Comparison of ENCODE assay signal across 25 cellular contexts in genomic region chr7:138388673-138389491, GRCh38.
A peak's percentile ranks its signal among the peaks of the same experiment; 100 is the strongest.
DNase-seq lines count a peak whose midpoint lies in the region; ATAC-seq and TF ChIP-seq lines count a peak whose summit lies in the region.
"Had no signal": no experiment of that assay in that cellular context is flagged by ENCODE, and none has a peak within 500 bp of the region (broad histone marks: within the 10 kb centered on the region; RNA-seq: fewer than 3 reads in every experiment).

No MANE protein-coding gene starts in this region.

- no peaks in the 10 kb centered on the region for H3K9me3 ChIP-seq in breast epithelium
- no peaks in the 10 kb centered on the region for H3K9me3 ChIP-seq in body of pancreas
- peaks cover 0 to 3% (median 0%) of the 10 kb centered on the region in 12 donors for H3K9me3 ChIP-seq in heart left ventricle
- H3K9me3 ChIP-seq: BE2C, Peyer's patch, prostate gland, upper lobe of right lung had no signal

- WGBS in body of pancreas, 2 donors, result 0 to 3% methylated on average over 1 of the region's 1 CpG
- 0 to 77% (median 51%) methylated on average over 1 of the region's 1 CpG for WGBS in heart left ventricle, 4 donors

- H3K27ac ChIP-seq in breast epithelium (no peak overlapping the region), body of pancreas (no peak overlapping the region), heart left ventricle (no peak overlapping the region)
- H3K27ac ChIP-seq: GM23248, Peyer's patch, prostate gland, upper lobe of right lung had no signal

- H3K4me3 Mint-ChIP-seq in MCF 10A (ENCODE audit: unreplicated experiment), result no peak overlapping the region
- no peak overlapping the region for H3K4me3 Mint-ChIP-seq in activated T-cell treated with anti-CD3 and anti-CD28 coated beads, Interleukin-2, amount 50 U/mL, for 24 hours
- H3K4me3 Mint-ChIP-seq in activated T-helper 2 cell treated with anti-CD3 and anti-CD28 coated beads, Interferon-gamma antibody, Interleukin-2, Interleukin-4, amounts not matched to agents 10 μg/mL and 5 μg/mL and 100 μg/mL, durations not matched to agents 14 hours and 24 hours and 36 hours (ENCODE audit: low read depth), result no peak overlapping the region
- H3K4me3 Mint-ChIP-seq: activated CD4-positive, alpha-beta T cell treated with anti-CD3 and anti-CD28 coated beads, Interleukin-2, amount 10 ng/mL, durations not matched to agents 24 days and 14 days; central memory CD8-positive, alpha-beta T cell had no signal

- no peaks in the 10 kb centered on the region for H3K36me3 ChIP-seq in breast epithelium
- no peaks in the 10 kb centered on the region for H3K36me3 ChIP-seq in body of pancreas (replicated peaks in 1 of 2; ENCODE audit: insufficient read depth in 1 of 2, low read depth in 2 of 2)
- H3K36me3 ChIP-seq in heart left ventricle, result no peaks in the 10 kb centered on the region
- H3K36me3 ChIP-seq: BE2C, Peyer's patch, prostate gland, upper lobe of right lung had no signal

- DNase-seq in MCF 10A (ENCODE audit: unreplicated experiment), result peak; percentile 53
- DNase-seq in breast epithelium (ENCODE audit: low spot score in 2 of 2), result no peak
- peak in 1 of 4 donors; percentile 36 for DNase-seq in body of pancreas
- no peak for DNase-seq in left lobe of liver (ENCODE audit: low spot score)
- DNase-seq in NCI-H187 (lab: John Stamatoyannopoulos, UW), result no peak
- DNase-seq in heart left ventricle, result no peak
- DNase-seq in activated T-cell treated with anti-CD3 and anti-CD28 coated beads, Interleukin-2, amount 50 U/mL, for 24 hours, result no peak
- DNase-seq in activated T-helper 2 cell treated with anti-CD3 and anti-CD28 coated beads, Interferon-gamma antibody, Interleukin-2, Interleukin-4, amounts not matched to agents 10 μg/mL and 5 μg/mL and 100 μg/mL, durations not matched to agents 14 hours and 24 hours and 36 hours (ENCODE audit: low spot score), result no peak
- DNase-seq: 8988T; activated CD4-positive, alpha-beta T cell treated with anti-CD3 and anti-CD28 coated beads, Interleukin-2, amount 10 ng/mL, durations not matched to agents 24 days and 14 days; activated CD8-positive, alpha-beta memory T cell treated with anti-CD3 and anti-CD28 coated beads, Interleukin-2, amount 50 U/mL, for 48 hours; amygdala; BE2C; COR-L47; effector memory CD4-positive, alpha-beta T cell; GM23248; NCI-H1417 treated with DMSO at 0.1 percent for 48 hours; NCI-H2171 treated with DMSO at 0.1 percent for 48 hours; NCI-H774; Peyer's patch; stimulated activated CD4-positive, alpha-beta T cell treated with anti-CD3 and anti-CD28 coated beads, Interleukin-4, amount 100 ng/mL, for 24 hours; upper lobe of right lung had no signal

- peak overlapping the region; percentile 44 for H3K27ac Mint-ChIP-seq in MCF 10A (ENCODE audit: low read depth, unreplicated experiment)
- no peak overlapping the region for H3K27ac Mint-ChIP-seq in activated T-cell treated with anti-CD3 and anti-CD28 coated beads, Interleukin-2, amount 50 U/mL, for 24 hours
- H3K27ac Mint-ChIP-seq in activated T-helper 2 cell treated with anti-CD3 and anti-CD28 coated beads, Interferon-gamma antibody, Interleukin-2, Interleukin-4, amounts not matched to agents 10 μg/mL and 5 μg/mL and 100 μg/mL, durations not matched to agents 14 hours and 24 hours and 36 hours, result no peak overlapping the region
- H3K27ac Mint-ChIP-seq: activated CD4-positive, alpha-beta T cell treated with anti-CD3 and anti-CD28 coated beads, Interleukin-2, amount 10 ng/mL, durations not matched to agents 24 days and 14 days had no signal

- H3K36me3 Mint-ChIP-seq in MCF 10A (ENCODE audit: insufficient read depth, unreplicated experiment), result no peaks in the 10 kb centered on the region
- no peaks in the 10 kb centered on the region for H3K36me3 Mint-ChIP-seq in activated T-cell treated with anti-CD3 and anti-CD28 coated beads, Interleukin-2, amount 50 U/mL, for 24 hours (ENCODE audit: low read depth)
- no peaks in the 10 kb centered on the region for H3K36me3 Mint-ChIP-seq in activated T-helper 2 cell treated with anti-CD3 and anti-CD28 coated beads, Interferon-gamma antibody, Interleukin-2, Interleukin-4, amounts not matched to agents 10 μg/mL and 5 μg/mL and 100 μg/mL, durations not matched to agents 14 hours and 24 hours and 36 hours (ENCODE audit: low read depth)

- H3K27me3 ChIP-seq in breast epithelium, result no peaks in the 10 kb centered on the region
- H3K27me3 ChIP-seq in body of pancreas, result no peaks in the 10 kb centered on the region
- no peaks in the 10 kb centered on the region for H3K27me3 ChIP-seq in heart left ventricle
- H3K27me3 ChIP-seq: BE2C, Peyer's patch, upper lobe of right lung had no signal

- POLR2A ChIA-PET in MCF 10A (lab: Yijun Ruan, JAX), result interaction anchor here (0.7 to 1.0 kb wide), 4 partner anchors 10 to 51 kb away, joined by 4 to 5 read pairs (median 4); no protein-coding TSS in a partner anchor

- no peaks in the 10 kb centered on the region for H3K4me1 Mint-ChIP-seq in MCF 10A (ENCODE audit: insufficient read depth, unreplicated experiment)
- no peaks in the 10 kb centered on the region for H3K4me1 Mint-ChIP-seq in activated T-cell treated with anti-CD3 and anti-CD28 coated beads, Interleukin-2, amount 50 U/mL, for 24 hours (ENCODE audit: low read depth)
- H3K4me1 Mint-ChIP-seq in activated T-helper 2 cell treated with anti-CD3 and anti-CD28 coated beads, Interferon-gamma antibody, Interleukin-2, Interleukin-4, amounts not matched to agents 10 μg/mL and 5 μg/mL and 100 μg/mL, durations not matched to agents 14 hours and 24 hours and 36 hours (ENCODE audit: low read depth), result no peaks in the 10 kb centered on the region
- H3K4me1 Mint-ChIP-seq: activated CD4-positive, alpha-beta T cell treated with anti-CD3 and anti-CD28 coated beads, Interleukin-2, amount 10 ng/mL, durations not matched to agents 24 days and 14 days; central memory CD8-positive, alpha-beta T cell had no signal

- H3K27me3 Mint-ChIP-seq in MCF 10A (ENCODE audit: insufficient read depth, unreplicated experiment), result no peaks in the 10 kb centered on the region
- no peaks in the 10 kb centered on the region for H3K27me3 Mint-ChIP-seq in activated T-cell treated with anti-CD3 and anti-CD28 coated beads, Interleukin-2, amount 50 U/mL, for 24 hours
- no peaks in the 10 kb centered on the region for H3K27me3 Mint-ChIP-seq in activated T-helper 2 cell treated with anti-CD3 and anti-CD28 coated beads, Interferon-gamma antibody, Interleukin-2, Interleukin-4, amounts not matched to agents 10 μg/mL and 5 μg/mL and 100 μg/mL, durations not matched to agents 14 hours and 24 hours and 36 hours (ENCODE audit: low read depth)
- H3K27me3 Mint-ChIP-seq: activated CD4-positive, alpha-beta T cell treated with anti-CD3 and anti-CD28 coated beads, Interleukin-2, amount 10 ng/mL, durations not matched to agents 24 days and 14 days; central memory CD8-positive, alpha-beta T cell had no signal

- intact Hi-C loops in MCF 10A (cut with micrococcal nuclease), result no loop called here
- intact Hi-C loops in breast epithelium (cut with DNase I; ENCODE audit: low total_unique reads), result no loop called here
- intact Hi-C loops in body of pancreas (cut with DNase I), result no loop called here
- intact Hi-C loops in heart left ventricle (cut with DNase I), result no loop called here
- intact Hi-C loops in activated T-helper 2 cell treated with anti-CD3 and anti-CD28 coated beads, Interferon-gamma antibody, Interleukin-2, Interleukin-4, amounts not matched to agents 10 μg/mL and 5 μg/mL and 100 μg/mL, durations not matched to agents 14 hours and 24 hours and 36 hours (cut with micrococcal nuclease), result no loop called here

- H3K4me1 ChIP-seq in breast epithelium, result no peaks in the 10 kb centered on the region
- peaks cover 5% of the 10 kb centered on the region for H3K4me1 ChIP-seq in body of pancreas
- H3K4me1 ChIP-seq in heart left ventricle, result no peaks in the 10 kb centered on the region
- H3K4me1 ChIP-seq: BE2C, Peyer's patch, prostate gland, upper lobe of right lung had no signal

- H3K4me3 ChIP-seq in breast epithelium, result no peak overlapping the region
- H3K4me3 ChIP-seq in body of pancreas, result no peak overlapping the region
- no peak overlapping the region for H3K4me3 ChIP-seq in heart left ventricle
- H3K4me3 ChIP-seq: GM23248, Peyer's patch, prostate gland, smooth muscle cell, upper lobe of right lung had no signal

- CTCF ChIA-PET in MCF 10A (lab: Yijun Ruan, JAX), result interaction anchor here (0.6 to 1.3 kb wide), 5 partner anchors 44 to 386 kb away, joined by 3 to 5 read pairs (median 4); partner anchors contain the start of gene CREB3L2

- H3K9me3 Mint-ChIP-seq in MCF 10A (ENCODE audit: unreplicated experiment), result no peaks in the 10 kb centered on the region
- H3K9me3 Mint-ChIP-seq in activated T-cell treated with anti-CD3 and anti-CD28 coated beads, Interleukin-2, amount 50 U/mL, for 24 hours, result no peaks in the 10 kb centered on the region
- H3K9me3 Mint-ChIP-seq in activated T-helper 2 cell treated with anti-CD3 and anti-CD28 coated beads, Interferon-gamma antibody, Interleukin-2, Interleukin-4, amounts not matched to agents 10 μg/mL and 5 μg/mL and 100 μg/mL, durations not matched to agents 14 hours and 24 hours and 36 hours, result no peaks in the 10 kb centered on the region
- H3K9me3 Mint-ChIP-seq: activated CD4-positive, alpha-beta T cell treated with anti-CD3 and anti-CD28 coated beads, Interleukin-2, amount 10 ng/mL, durations not matched to agents 24 days and 14 days; central memory CD8-positive, alpha-beta T cell had no signal

- TF ChIP-seq POLR2A in breast epithelium (IDR thresholded peaks at IDR 0.05), result no peak
- TF ChIP-seq POLR2A in body of pancreas (IDR thresholded peaks at IDR 0.05), result no peak
- TF ChIP-seq POLR2A in heart left ventricle (IDR thresholded peaks at IDR 0.05), result no peak

- ATAC-seq in body of pancreas (peak; percentile 68), left lobe of liver (peak; percentile 56), heart left ventricle (no peak)
- ATAC-seq: upper lobe of right lung had no signal

- TF ChIP-seq CTCF in MCF 10A (IDR thresholded peaks at IDR 0.05; ENCODE audit: unreplicated experiment) (no peak), breast epithelium (IDR thresholded peaks at IDR 0.05) (no peak), body of pancreas (IDR thresholded peaks at IDR 0.05) (no peak), heart left ventricle (IDR thresholded peaks at IDR 0.05) (no peak)

- BruUV-seq in MCF 10A (replicated peaks; lab: Mats Ljungman, UMichigan), result no TSS peak

Comparison
In these comparisons a context has a peak if more than half of its experiments do, and no peak if none do; other contexts are left out.
1. ATAC-seq: peak in body of pancreas (single experiment) and left lobe of liver (single experiment); none in heart left ventricle (0 of 4).